ENCODE assay signal across 3 cellular contexts in genomic region chr1:110846861-110847260, GRCh38.
TF ChIP-seq lines count a peak whose summit lies in the region.

No MANE protein-coding gene starts in this region.

TF ChIP-seq in SK-N-SH, 30 proteins besides CTCF, POLR2A, EP300 and RAD21 (continued from another document):
- TF ChIP-seq USF2 (IDR thresholded peaks at IDR 0.05; ENCODE audit: borderline replicate concordance, low read depth, low read length) (no peak), ELF1 (IDR thresholded peaks at IDR 0.05) (no peak), FOSL2 (IDR thresholded peaks at IDR 0.05; ENCODE audit: borderline replicate concordance, low read depth) (no peak), RFX5 (IDR thresholded peaks at IDR 0.05; ENCODE audit: low read length) (no peak), NFIC (IDR thresholded peaks at IDR 0.05; ENCODE audit: borderline replicate concordance) (no peak), MXI1 (IDR thresholded peaks at IDR 0.05; ENCODE audit: low read depth, low read length) (no peak)

TF ChIP-seq in SK-N-SH treated with all-trans-retinoic acid at 6 μM for 48 hours, 23 proteins besides CTCF, POLR2A, EP300 and RAD21:
- no peak for TF ChIP-seq CREB5 (CRISPR knock-in tag; IDR thresholded peaks at IDR 0.05; ENCODE audit: low read depth)
- TF ChIP-seq POU6F1 (CRISPR knock-in tag; IDR thresholded peaks at IDR 0.05; ENCODE audit: borderline replicate concordance, low read depth) = no peak
- TF ChIP-seq ZFP3 (CRISPR knock-in tag; IDR thresholded peaks at IDR 0.05) = no peak
- no peak for TF ChIP-seq PPARA (CRISPR knock-in tag; IDR thresholded peaks at IDR 0.05; ENCODE audit: borderline replicate concordance)
- no peak for TF ChIP-seq TOX (CRISPR knock-in tag; IDR thresholded peaks at IDR 0.05; ENCODE audit: borderline replicate concordance)
- TF ChIP-seq BACH2 (CRISPR knock-in tag; IDR thresholded peaks at IDR 0.05; ENCODE audit: borderline replicate concordance) = no peak
- no peak for TF ChIP-seq ZNF70 (CRISPR knock-in tag; IDR thresholded peaks at IDR 0.05)
- no peak for TF ChIP-seq ISL1 (CRISPR knock-in tag; IDR thresholded peaks at IDR 0.05)
- TF ChIP-seq GLIS3 (CRISPR knock-in tag; IDR thresholded peaks at IDR 0.05) = no peak
- TF ChIP-seq ZC3H10 (CRISPR knock-in tag; IDR thresholded peaks at IDR 0.05) = no peak
- no peak for TF ChIP-seq ESRRG (CRISPR knock-in tag; IDR thresholded peaks at IDR 0.05)
- TF ChIP-seq TCF4 (CRISPR knock-in tag; IDR thresholded peaks at IDR 0.05; ENCODE audit: borderline replicate concordance) = no peak
- TF ChIP-seq ARNTL (CRISPR knock-in tag; IDR thresholded peaks at IDR 0.05; ENCODE audit: borderline replicate concordance, low read depth) = no peak
- no peak for TF ChIP-seq SNAI2 (CRISPR knock-in tag; IDR thresholded peaks at IDR 0.05)
- no peak for TF ChIP-seq ZFP30 (CRISPR knock-in tag; IDR thresholded peaks at IDR 0.05)
- no peak for TF ChIP-seq CSRNP3 (CRISPR knock-in tag; IDR thresholded peaks at IDR 0.05)
- no peak for TF ChIP-seq ZNF8 (CRISPR knock-in tag; IDR thresholded peaks at IDR 0.05)
- TF ChIP-seq ZNF565 (CRISPR knock-in tag; conservative IDR thresholded peaks at IDR 0.05; ENCODE audit: low read depth) = no peak

TF ChIP-seq in K562, 482 proteins besides CTCF, POLR2A, EP300 and RAD21 (continued from another document):
- TF ChIP-seq ELK3 (CRISPR knock-in tag; IDR thresholded peaks at IDR 0.05) = no peak
- TF ChIP-seq PBX2 (CRISPR knock-in tag; IDR thresholded peaks at IDR 0.05; ENCODE audit: low read depth) = no peak
- peak; percentile 54 for TF ChIP-seq PBX2 (tag; conservative IDR thresholded peaks at IDR 0.05; ENCODE audit: low read depth)
